Comparison of ENCODE assay signal across 14 cellular contexts in the genomic region with DNA sequence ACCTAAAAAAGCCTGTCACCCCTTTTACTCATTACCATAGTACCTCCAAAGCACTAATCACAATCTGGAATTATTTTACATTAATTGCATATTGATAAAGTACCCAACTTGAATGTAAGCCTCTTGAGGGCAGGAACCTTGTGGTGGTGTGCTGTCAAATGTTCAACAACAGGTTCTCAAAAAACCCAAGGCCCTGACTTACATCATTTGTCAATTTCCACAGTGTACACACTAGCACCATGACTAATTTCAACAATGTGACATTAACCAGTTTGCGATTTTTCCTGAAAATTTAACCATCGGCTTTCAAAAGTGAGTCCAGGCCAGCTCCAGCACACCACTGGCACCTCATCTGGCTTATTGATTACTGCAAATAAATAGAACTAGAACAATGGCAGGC.
DNase-seq lines count a peak whose midpoint lies in the region; ATAC-seq, FAIRE-seq and TF ChIP-seq lines count a peak whose summit lies in the region.
"Had no signal": no experiment of that assay in that cellular context is flagged by ENCODE, and none has a peak within 500 bp of the region (broad histone marks: within the 10 kb centered on the region; RNA-seq: fewer than 3 reads in every experiment).

No MANE protein-coding gene starts in this region.

- no peaks in the 10 kb centered on the region for H3K9me3 ChIP-seq in pancreas

- no peak overlapping the region for H3K4me3 Mint-ChIP-seq in activated naive CD8-positive, alpha-beta T cell
- H3K4me3 Mint-ChIP-seq in activated naive CD8-positive, alpha-beta T cell treated with anti-CD3 and anti-CD28 coated beads, Interleukin-2, amount 50 U/mL, for 24 hours, result no peak overlapping the region
- H3K4me3 Mint-ChIP-seq: CD14-positive monocyte; CD8-positive, alpha-beta memory T cell had no signal

- peak overlapping the region; percentile 1 for H3K27ac Mint-ChIP-seq in activated naive CD8-positive, alpha-beta T cell
- H3K27ac Mint-ChIP-seq in activated naive CD8-positive, alpha-beta T cell treated with anti-CD3 and anti-CD28 coated beads, Interleukin-2, amount 50 U/mL, for 24 hours, result no peak overlapping the region
- H3K27ac Mint-ChIP-seq: CD8-positive, alpha-beta memory T cell had no signal

- no peak for DNase-seq in activated naive CD8-positive, alpha-beta T cell treated with anti-CD3 and anti-CD28 coated beads, Interleukin-2, amount 50 U/mL, for 24 hours
- no peak for DNase-seq in left lobe of liver (ENCODE audit: low spot score)
- DNase-seq in pancreas, result no peak
- DNase-seq in NCI-H2196 (lab: John Stamatoyannopoulos, UW; ENCODE audit: unreplicated experiment), result no peak
- no peak for DNase-seq in HuH-7.5 (ENCODE audit: low spot score)
- DNase-seq: Caco-2; CD8-positive, alpha-beta memory T cell; DMS79; HCEC 1CT had no signal

- peaks cover 3 to 16% (median 9%) of the 10 kb centered on the region in 3 donors for H3K4me1 ChIP-seq in pancreas

- intact Hi-C loops in pancreas (cut with DNase I), result no loop called here

- no peaks in the 10 kb centered on the region for H3K27me3 Mint-ChIP-seq in activated naive CD8-positive, alpha-beta T cell
- no peaks in the 10 kb centered on the region for H3K27me3 Mint-ChIP-seq in activated naive CD8-positive, alpha-beta T cell treated with anti-CD3 and anti-CD28 coated beads, Interleukin-2, amount 50 U/mL, for 24 hours

- no peaks in the 10 kb centered on the region for H3K9me3 Mint-ChIP-seq in activated naive CD8-positive, alpha-beta T cell (ENCODE audit: low read depth)
- H3K9me3 Mint-ChIP-seq in activated naive CD8-positive, alpha-beta T cell treated with anti-CD3 and anti-CD28 coated beads, Interleukin-2, amount 50 U/mL, for 24 hours, result no peaks in the 10 kb centered on the region

- H3K4me3 ChIP-seq in pancreas, result no peak overlapping the region
- H3K4me3 ChIP-seq: GM12878 had no signal

- no peak for FAIRE-seq in pancreas (lab: Jason Lieb, UNC)
- FAIRE-seq: GM12878 had no signal

- H3K27me3 ChIP-seq in pancreas, result no peaks in the 10 kb centered on the region

- H3K27ac ChIP-seq in pancreas, result peak overlapping the region in 3 of 4 donors; percentile 1 to 58 (median 5)
- H3K27ac ChIP-seq: 22Rv1 had no signal

- ATAC-seq in activated naive CD8-positive, alpha-beta T cell treated with anti-CD3 and anti-CD28 coated beads, Interleukin-2, amount 50 U/mL, for 24 hours, result no peak
- ATAC-seq in left lobe of liver (peak; percentile 28), pancreas (peak; percentile 7 to 60 (median 49)), HG03135 (IDR thresholded peaks at IDR 0.05; ENCODE audit: unreplicated experiment) (no peak)
- ATAC-seq: GM12878 had no signal

- peaks cover 8% of the 10 kb centered on the region for H3K4me1 Mint-ChIP-seq in activated naive CD8-positive, alpha-beta T cell (ENCODE audit: low read depth)
- H3K4me1 Mint-ChIP-seq in activated naive CD8-positive, alpha-beta T cell treated with anti-CD3 and anti-CD28 coated beads, Interleukin-2, amount 50 U/mL, for 24 hours, result peaks cover 2% of the 10 kb centered on the region

- no peaks in the 10 kb centered on the region for H3K36me3 Mint-ChIP-seq in activated naive CD8-positive, alpha-beta T cell
- no peaks in the 10 kb centered on the region for H3K36me3 Mint-ChIP-seq in activated naive CD8-positive, alpha-beta T cell treated with anti-CD3 and anti-CD28 coated beads, Interleukin-2, amount 50 U/mL, for 24 hours (ENCODE audit: low read depth)
- H3K36me3 Mint-ChIP-seq: CD14-positive monocyte; CD8-positive, alpha-beta memory T cell had no signal

- WGBS in pancreas, 2 donors, result 29 to 36% methylated on average over 2 of the region's 2 CpGs

- no peaks in the 10 kb centered on the region for H3K36me3 ChIP-seq in pancreas

- TF ChIP-seq CTCF in pancreas (IDR thresholded peaks at IDR 0.05), result no peak

Comparison
In these comparisons a context has a peak if more than half of its experiments do, and no peak if none do; other contexts are left out.
1. ATAC-seq: peak in left lobe of liver (single experiment) and pancreas (4 of 4); none in activated naive CD8-positive, alpha-beta T cell treated with anti-CD3 and anti-CD28 coated beads, Interleukin-2, amount 50 U/mL, for 24 hours (single experiment) and HG03135 (single experiment).